8 cellular contexts compared by ENCODE assay signal in genomic region chr15:93029613-93030429, GRCh38.
DNase-seq lines count a peak whose midpoint lies in the region; ATAC-seq lines count a peak whose summit lies in the region.

No MANE protein-coding gene starts in this region.

- H3K4me1 Mint-ChIP-seq in stimulated activated naive CD8-positive, alpha-beta T cell treated with anti-CD3 and anti-CD28 coated beads, Interleukin-15, amount 100 ng/mL, for 72 hours, result peaks cover 60% of the 10 kb centered on the region

- H3K27ac Mint-ChIP-seq in stimulated activated naive CD8-positive, alpha-beta T cell treated with anti-CD3 and anti-CD28 coated beads, Interleukin-15, amount 100 ng/mL, for 72 hours, result peak overlapping the region in 1 of 2 donors; percentile 2

- DNase-seq in amniotic epithelial cell (ENCODE audit: low read depth) (peak; percentile 67), islet precursor cell (peak; percentile 78), medulla oblongata (ENCODE audit: extremely low spot score) (no peak), GM19240 (ENCODE audit: insufficient read length, low spot score) (no peak)
- DNase-seq in stimulated activated naive CD8-positive, alpha-beta T cell treated with anti-CD3 and anti-CD28 coated beads, Interleukin-15, amount 100 ng/mL, for 72 hours, result no peak

- H3K27me3 Mint-ChIP-seq in stimulated activated naive CD8-positive, alpha-beta T cell treated with anti-CD3 and anti-CD28 coated beads, Interleukin-15, amount 100 ng/mL, for 72 hours, result no peaks in the 10 kb centered on the region

- no peaks in the 10 kb centered on the region for H3K9me3 Mint-ChIP-seq in stimulated activated naive CD8-positive, alpha-beta T cell treated with anti-CD3 and anti-CD28 coated beads, Interleukin-15, amount 100 ng/mL, for 72 hours

- H3K4me3 Mint-ChIP-seq in stimulated activated naive CD8-positive, alpha-beta T cell treated with anti-CD3 and anti-CD28 coated beads, Interleukin-15, amount 100 ng/mL, for 72 hours, result no peak overlapping the region

- ATAC-seq in HG03135 (IDR thresholded peaks at IDR 0.05; ENCODE audit: unreplicated experiment), result peak; percentile 2
- ATAC-seq in stimulated activated naive CD8-positive, alpha-beta T cell treated with anti-CD3 and anti-CD28 coated beads, Interleukin-15, amount 100 ng/mL, for 72 hours, result peak; percentile 15
- ATAC-seq in HG02763 (IDR thresholded peaks at IDR 0.05; ENCODE audit: unreplicated experiment), result no peak
- no peak for ATAC-seq in HG02981 (IDR thresholded peaks at IDR 0.05; ENCODE audit: unreplicated experiment)

Comparison
In these comparisons a context has a peak if more than half of its experiments do, and no peak if none do; other contexts are left out.
1. ATAC-seq: peak in HG03135 (single experiment) and stimulated activated naive CD8-positive, alpha-beta T cell treated with anti-CD3 and anti-CD28 coated beads, Interleukin-15, amount 100 ng/mL, for 72 hours (single experiment); none in HG02763 (single experiment) and HG02981 (single experiment).
2. DNase-seq: peak in amniotic epithelial cell (single experiment) and islet precursor cell (single experiment); none in stimulated activated naive CD8-positive, alpha-beta T cell treated with anti-CD3 and anti-CD28 coated beads, Interleukin-15, amount 100 ng/mL, for 72 hours (0 of 2), medulla oblongata (single experiment) and GM19240 (single experiment).